ENCODE assay signal across 1 cellular context in the genomic region with DNA sequence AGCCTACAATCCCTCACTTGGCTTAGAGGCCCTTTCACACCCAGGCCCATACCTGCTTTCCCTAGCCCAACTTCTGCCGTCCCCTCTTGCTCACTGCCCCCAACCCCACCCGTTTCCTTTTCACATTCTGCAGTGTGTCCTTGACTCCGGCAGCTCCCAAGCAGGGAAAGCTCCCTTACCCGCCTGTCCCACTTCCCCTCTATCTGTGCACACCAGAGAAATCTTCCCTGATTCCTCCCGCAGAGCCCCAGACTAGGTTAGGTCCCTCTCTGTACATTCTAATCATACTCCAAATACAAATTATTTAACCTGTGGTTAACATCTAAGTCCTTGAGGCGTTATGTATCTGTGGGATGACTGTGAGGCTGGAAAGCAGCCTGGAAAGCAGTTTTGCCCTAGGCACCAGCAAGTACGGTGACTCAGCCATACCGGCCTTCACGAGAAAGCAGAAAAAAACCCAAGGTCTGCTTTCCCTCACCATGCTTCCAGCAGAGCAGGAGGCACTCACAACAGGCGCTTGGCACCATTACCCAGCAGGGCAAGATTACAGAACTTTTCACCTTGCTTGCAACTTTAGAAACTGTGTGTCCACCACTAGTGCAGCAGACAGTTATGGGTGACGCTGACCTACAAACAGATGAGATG.
TF ChIP-seq lines count a peak whose summit lies in the region.

No MANE protein-coding gene starts in this region.

TF ChIP-seq in GM12878, 131 proteins besides CTCF, POLR2A, EP300 and RAD21:
- TF ChIP-seq BRCA1 (IDR thresholded peaks at IDR 0.05; ENCODE audit: low read depth, low read length) (no peak), WRNIP1 (IDR thresholded peaks at IDR 0.05; ENCODE audit: borderline replicate concordance, low read depth, low read length) (no peak), ZNF24 (IDR thresholded peaks at IDR 0.05) (no peak), MTA2 (IDR thresholded peaks at IDR 0.05; ENCODE audit: low read depth) (no peak), ZZZ3 (IDR thresholded peaks at IDR 0.05; ENCODE audit: control insufficient read depth, insufficient read length, low read depth) (no peak), ZSCAN29 (IDR thresholded peaks at IDR 0.05) (no peak)
- TF ChIP-seq, protein P1, sequence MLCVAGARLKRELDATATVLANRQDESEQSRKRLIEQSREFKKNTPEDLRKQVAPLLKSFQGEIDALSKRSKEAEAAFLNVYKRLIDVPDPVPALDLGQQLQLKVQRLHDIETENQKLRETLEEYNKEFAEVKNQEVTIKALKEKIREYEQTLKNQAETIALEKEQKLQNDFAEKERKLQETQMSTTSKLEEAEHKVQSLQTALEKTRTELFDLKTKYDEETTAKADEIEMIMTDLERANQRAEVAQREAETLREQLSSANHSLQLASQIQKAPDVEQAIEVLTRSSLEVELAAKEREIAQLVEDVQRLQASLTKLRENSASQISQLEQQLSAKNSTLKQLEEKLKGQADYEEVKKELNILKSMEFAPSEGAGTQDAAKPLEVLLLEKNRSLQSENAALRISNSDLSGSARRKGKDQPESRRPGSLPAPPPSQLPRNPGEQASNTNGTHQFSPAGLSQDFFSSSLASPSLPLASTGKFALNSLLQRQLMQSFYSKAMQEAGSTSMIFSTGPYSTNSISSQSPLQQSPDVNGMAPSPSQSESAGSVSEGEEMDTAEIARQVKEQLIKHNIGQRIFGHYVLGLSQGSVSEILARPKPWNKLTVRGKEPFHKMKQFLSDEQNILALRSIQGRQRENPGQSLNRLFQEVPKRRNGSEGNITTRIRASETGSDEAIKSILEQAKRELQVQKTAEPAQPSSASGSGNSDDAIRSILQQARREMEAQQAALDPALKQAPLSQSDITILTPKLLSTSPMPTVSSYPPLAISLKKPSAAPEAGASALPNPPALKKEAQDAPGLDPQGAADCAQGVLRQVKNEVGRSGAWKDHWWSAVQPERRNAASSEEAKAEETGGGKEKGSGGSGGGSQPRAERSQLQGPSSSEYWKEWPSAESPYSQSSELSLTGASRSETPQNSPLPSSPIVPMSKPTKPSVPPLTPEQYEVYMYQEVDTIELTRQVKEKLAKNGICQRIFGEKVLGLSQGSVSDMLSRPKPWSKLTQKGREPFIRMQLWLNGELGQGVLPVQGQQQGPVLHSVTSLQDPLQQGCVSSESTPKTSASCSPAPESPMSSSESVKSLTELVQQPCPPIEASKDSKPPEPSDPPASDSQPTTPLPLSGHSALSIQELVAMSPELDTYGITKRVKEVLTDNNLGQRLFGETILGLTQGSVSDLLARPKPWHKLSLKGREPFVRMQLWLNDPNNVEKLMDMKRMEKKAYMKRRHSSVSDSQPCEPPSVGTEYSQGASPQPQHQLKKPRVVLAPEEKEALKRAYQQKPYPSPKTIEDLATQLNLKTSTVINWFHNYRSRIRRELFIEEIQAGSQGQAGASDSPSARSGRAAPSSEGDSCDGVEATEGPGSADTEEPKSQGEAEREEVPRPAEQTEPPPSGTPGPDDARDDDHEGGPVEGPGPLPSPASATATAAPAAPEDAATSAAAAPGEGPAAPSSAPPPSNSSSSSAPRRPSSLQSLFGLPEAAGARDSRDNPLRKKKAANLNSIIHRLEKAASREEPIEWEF (IDR thresholded peaks at IDR 0.05; ENCODE audit: insufficient replicate concordance, low read depth, low read length): no peak
